Comparison of ENCODE assay signal across 1 cellular context in genomic region chr3:5188419-5189405, GRCh38.
A peak's percentile ranks its signal among the peaks of the same experiment; 100 is the strongest.
TF ChIP-seq lines count a peak whose summit lies in the region.

No MANE protein-coding gene starts in this region.

TF ChIP-seq in A549, 52 proteins besides CTCF, POLR2A, EP300 and RAD21 (continued from another document):
- TF ChIP-seq REST (IDR thresholded peaks at IDR 0.05) = peak; percentile 35; the same call in 1 of the 2 replicates
- no peak for TF ChIP-seq SREBF2 (IDR thresholded peaks at IDR 0.05)
TF ChIP-seq in A549: peak in this region for 1.
